27 cellular contexts compared by ENCODE assay signal in the genomic region with DNA sequence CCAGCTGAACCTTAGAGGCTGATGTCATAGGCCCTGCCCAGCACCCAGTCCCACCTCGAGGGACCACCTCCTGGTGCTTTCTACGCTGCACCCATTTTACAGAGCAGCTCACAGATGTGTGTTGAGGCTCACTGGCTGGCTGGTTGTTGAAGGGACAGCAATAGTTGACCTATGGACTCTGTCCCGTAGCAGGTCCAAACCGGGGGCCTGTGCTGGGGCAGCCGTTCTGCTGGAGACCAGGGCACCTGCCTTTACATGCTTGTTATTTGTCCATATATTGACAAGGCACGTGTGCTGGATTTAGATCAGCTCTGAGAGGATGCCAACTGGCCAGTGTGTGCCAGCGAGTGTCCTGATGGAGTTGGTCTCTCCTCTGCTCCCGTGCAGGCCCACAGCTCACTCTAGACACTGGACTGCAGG. TPM values are rescaled to one million over a fixed set of nuclear protein-coding genes. Genes with fewer than 3 reads are reported as not detected.
DNase-seq lines count a peak whose midpoint lies in the region; ATAC-seq and TF ChIP-seq lines count a peak whose summit lies in the region.
"Had no signal": no experiment of that assay in that cellular context is flagged by ENCODE, and none has a peak within 500 bp of the region (broad histone marks: within the 10 kb centered on the region; RNA-seq: fewer than 3 reads in every experiment).

No MANE protein-coding gene starts in this region.

- no peak for TF ChIP-seq POLR2A in vagina (IDR thresholded peaks at IDR 0.05)

- H3K4me1 ChIP-seq in liver (ENCODE audit: control insufficient read depth in 4 of 4, insufficient read depth in 4 of 4, low read length in 3 of 4) (peaks cover 5 to 15% (median 10%) of the 10 kb centered on the region in 4 donors), vagina (no peaks in the 10 kb centered on the region)
- H3K4me1 ChIP-seq: neural progenitor cell had no signal

- POLR2A ChIA-PET in activated B cell treated with CpG ODN at 0.5 μM for 24 hours (lab: Charles Lee) = interaction anchor here (3.3 kb wide), 1 partner anchor 49 kb away, joined by 56 read pairs; no protein-coding TSS in a partner anchor

- H3K36me3 Mint-ChIP-seq in activated T-cell treated with anti-CD3 and anti-CD28 coated beads, Interleukin-2, amount 50 U/mL, for 24 hours (ENCODE audit: low read depth) = peaks cover 97% of the 10 kb centered on the region
- H3K36me3 Mint-ChIP-seq in activated B cell treated with CpG ODN at 0.5 μM for 24 hours (ENCODE audit: low read depth) = peaks cover 89% of the 10 kb centered on the region

- no peak overlapping the region for H3K27ac ChIP-seq in liver (ENCODE audit: low read depth in 1 of 2, low read length in 2 of 2)
- H3K27ac ChIP-seq in temporal lobe (ENCODE audit: low read depth, low read length) = peak overlapping the region; percentile 14
- peak overlapping the region in 14 of 59 donors; percentile 3 to 53 (median 18) for H3K27ac ChIP-seq in dorsolateral prefrontal cortex
- H3K27ac ChIP-seq in vagina = no peak overlapping the region
- H3K27ac ChIP-seq: coronary artery, neural progenitor cell, parathyroid adenoma, SK-N-MC, thoracic aorta had no signal

- no peaks in the 10 kb centered on the region for H3K27me3 Mint-ChIP-seq in activated T-cell treated with anti-CD3 and anti-CD28 coated beads, Interleukin-2, amount 50 U/mL, for 24 hours
- H3K27me3 Mint-ChIP-seq in activated B cell treated with CpG ODN at 0.5 μM for 24 hours = no peaks in the 10 kb centered on the region
- H3K27me3 Mint-ChIP-seq: CD8-positive, alpha-beta memory T cell; effector memory CD8-positive, alpha-beta T cell had no signal

- intact Hi-C loops in activated B cell treated with CpG ODN at 0.5 μM for 24 hours (cut with micrococcal nuclease) (loop anchor here (2.0 kb wide), 4 partner anchors 25 to 265 kb away; partner anchors contain the start of genes GRK4, NOP14, RNF4 and TNIP2), dorsolateral prefrontal cortex (cut with DNase I) (no loop called here), vagina (cut with DNase I) (no loop called here)

- H3K27ac Mint-ChIP-seq in activated T-cell treated with anti-CD3 and anti-CD28 coated beads, Interleukin-2, amount 50 U/mL, for 24 hours = peak overlapping the region; percentile 59
- peak overlapping the region; percentile 96 for H3K27ac Mint-ChIP-seq in activated B cell treated with CpG ODN at 0.5 μM for 24 hours
- H3K27ac Mint-ChIP-seq: activated naive CD4-positive, alpha-beta T cell treated with anti-CD3 and anti-CD28 coated beads for 36 hours; activated T-cell treated with anti-CD3 and anti-CD28 coated beads, Interleukin-2, amount 50 U/mL, for 72 hours; neural progenitor cell had no signal

- CTCF ChIA-PET in activated B cell treated with CpG ODN at 0.5 μM for 24 hours (lab: Charles Lee) = interaction anchor here (0.6 to 2.5 kb wide), 2 partner anchors 66 to 478 kb away, joined by 3 to 8 read pairs; no protein-coding TSS in a partner anchor

- no peak overlapping the region for H3K4me3 ChIP-seq in liver (ENCODE audit: low read depth in 1 of 3, low read length in 3 of 3)
- no peak overlapping the region for H3K4me3 ChIP-seq in dorsolateral prefrontal cortex
- no peak overlapping the region for H3K4me3 ChIP-seq in vagina
- H3K4me3 ChIP-seq: coronary artery, MG63, neural progenitor cell, SK-N-MC, spleen, thoracic aorta had no signal

- DNase-seq in activated T-cell treated with anti-CD3 and anti-CD28 coated beads, Interleukin-2, amount 50 U/mL, for 24 hours = no peak
- DNase-seq in activated T-cell treated with anti-CD3 and anti-CD28 coated beads, Interleukin-2, amount 50 U/mL, for 1 hour = no peak
- DNase-seq in activated B cell treated with CpG ODN at 0.5 μM for 24 hours (no peak), dorsolateral prefrontal cortex (no peak), vagina (ENCODE audit: extremely low spot score in 2 of 2) (no peak)
- DNase-seq: activated naive CD4-positive, alpha-beta T cell treated with anti-CD3 and anti-CD28 coated beads for 36 hours; activated T-cell treated with anti-CD3 and anti-CD28 coated beads, Interleukin-2, amount 50 U/mL, for 72 hours; AML-193; CD8-positive, alpha-beta memory T cell; effector memory CD8-positive, alpha-beta T cell; erythroblast; MG63; NCI-H1436; NCI-H345; NCI-H748 treated with DMSO at 0.1 percent for 48 hours; RPMI8226; spleen; stimulated activated CD4-positive, alpha-beta T cell treated with anti-CD3 and anti-CD28 coated beads, Interleukin-2, amount 100 ng/mL, for 48 hours; T-helper 2 cell had no signal

- H3K4me3 Mint-ChIP-seq in activated T-cell treated with anti-CD3 and anti-CD28 coated beads, Interleukin-2, amount 50 U/mL, for 24 hours = no peak overlapping the region
- H3K4me3 Mint-ChIP-seq in activated B cell treated with CpG ODN at 0.5 μM for 24 hours = no peak overlapping the region
- H3K4me3 Mint-ChIP-seq: activated naive CD4-positive, alpha-beta T cell treated with anti-CD3 and anti-CD28 coated beads for 36 hours; activated T-cell treated with anti-CD3 and anti-CD28 coated beads, Interleukin-2, amount 50 U/mL, for 72 hours; CD8-positive, alpha-beta memory T cell; effector memory CD8-positive, alpha-beta T cell; neural progenitor cell had no signal

- H3K27me3 ChIP-seq in liver (ENCODE audit: control insufficient read depth in 4 of 4, insufficient read depth in 4 of 4, low read length in 3 of 4) (no peaks in the 10 kb centered on the region), dorsolateral prefrontal cortex (no peaks in the 10 kb centered on the region), vagina (no peaks in the 10 kb centered on the region)
- H3K27me3 ChIP-seq: MG63, neural progenitor cell, spleen had no signal

- TF ChIP-seq CTCF in activated B cell treated with CpG ODN at 0.5 μM for 24 hours (IDR thresholded peaks at IDR 0.05) (no peak), liver (IDR thresholded peaks at IDR 0.05; ENCODE audit: low read depth, low read length, missing input control) (no peak), dorsolateral prefrontal cortex (IDR thresholded peaks at IDR 0.05 in 54 of 56, conservative IDR thresholded peaks at IDR 0.05 in 2 of 56; ENCODE audit: low read depth in 1 of 56, partially characterized antibody in 56 of 56) (no peak), vagina (IDR thresholded peaks at IDR 0.05) (no peak)

- peaks cover 9 to 65% (median 48%) of the 10 kb centered on the region in 4 donors for H3K36me3 ChIP-seq in liver (ENCODE audit: control insufficient read depth in 4 of 4, insufficient read depth in 3 of 4, low read depth in 1 of 4, low read length in 3 of 4)
- peaks cover 0 to 88% of the 10 kb centered on the region in 2 donors for H3K36me3 ChIP-seq in vagina

- peak; percentile 23 to 54 for TF ChIP-seq RAD21 in liver (IDR thresholded peaks at IDR 0.05)

- H3K9ac ChIP-seq in liver (ENCODE audit: low read depth in 1 of 2, low read length in 2 of 2) = no peak overlapping the region
- H3K9ac ChIP-seq: neural progenitor cell, parathyroid adenoma had no signal

- H3K9me3 Mint-ChIP-seq in activated T-cell treated with anti-CD3 and anti-CD28 coated beads, Interleukin-2, amount 50 U/mL, for 24 hours = no peaks in the 10 kb centered on the region
- no peaks in the 10 kb centered on the region for H3K9me3 Mint-ChIP-seq in activated B cell treated with CpG ODN at 0.5 μM for 24 hours
- H3K9me3 Mint-ChIP-seq: activated naive CD4-positive, alpha-beta T cell treated with anti-CD3 and anti-CD28 coated beads for 36 hours; activated T-cell treated with anti-CD3 and anti-CD28 coated beads, Interleukin-2, amount 50 U/mL, for 72 hours; CD8-positive, alpha-beta memory T cell; effector memory CD8-positive, alpha-beta T cell; neural progenitor cell had no signal

- no peak for ATAC-seq in activated B cell treated with CpG ODN at 0.5 μM for 24 hours (ENCODE audit: low read depth)
- ATAC-seq in GM19395 (IDR thresholded peaks at IDR 0.05; ENCODE audit: unreplicated experiment) = no peak
- ATAC-seq: activated T-cell treated with anti-CD3 and anti-CD28 coated beads, Interleukin-2, amount 50 U/mL, for 72 hours; effector memory CD8-positive, alpha-beta T cell had no signal

- WGBS in liver = 47% methylated on average over 8 of the region's 8 CpGs

- H3K9me3 ChIP-seq in liver (ENCODE audit: control insufficient read depth in 4 of 4, low read length in 3 of 4) = no peaks in the 10 kb centered on the region
- no peaks in the 10 kb centered on the region for H3K9me3 ChIP-seq in vagina
- H3K9me3 ChIP-seq: MG63, spleen, thoracic aorta had no signal

- peaks cover 10% of the 10 kb centered on the region for H3K4me1 Mint-ChIP-seq in activated T-cell treated with anti-CD3 and anti-CD28 coated beads, Interleukin-2, amount 50 U/mL, for 24 hours (ENCODE audit: low read depth)
- peaks cover 60% of the 10 kb centered on the region for H3K4me1 Mint-ChIP-seq in activated B cell treated with CpG ODN at 0.5 μM for 24 hours
- H3K4me1 Mint-ChIP-seq: CD8-positive, alpha-beta memory T cell; neural progenitor cell had no signal

TF ChIP-seq in liver, 16 proteins besides CTCF, POLR2A, EP300 and RAD21 (continues in another document):
- peak in 1 of 2 donors; percentile 27 for TF ChIP-seq JUND (IDR thresholded peaks at IDR 0.05)
- no peak for TF ChIP-seq GABPA (IDR thresholded peaks at IDR 0.05 in 1 of 2, conservative IDR thresholded peaks at IDR 0.05 in 1 of 2)
- TF ChIP-seq, protein P1, sequence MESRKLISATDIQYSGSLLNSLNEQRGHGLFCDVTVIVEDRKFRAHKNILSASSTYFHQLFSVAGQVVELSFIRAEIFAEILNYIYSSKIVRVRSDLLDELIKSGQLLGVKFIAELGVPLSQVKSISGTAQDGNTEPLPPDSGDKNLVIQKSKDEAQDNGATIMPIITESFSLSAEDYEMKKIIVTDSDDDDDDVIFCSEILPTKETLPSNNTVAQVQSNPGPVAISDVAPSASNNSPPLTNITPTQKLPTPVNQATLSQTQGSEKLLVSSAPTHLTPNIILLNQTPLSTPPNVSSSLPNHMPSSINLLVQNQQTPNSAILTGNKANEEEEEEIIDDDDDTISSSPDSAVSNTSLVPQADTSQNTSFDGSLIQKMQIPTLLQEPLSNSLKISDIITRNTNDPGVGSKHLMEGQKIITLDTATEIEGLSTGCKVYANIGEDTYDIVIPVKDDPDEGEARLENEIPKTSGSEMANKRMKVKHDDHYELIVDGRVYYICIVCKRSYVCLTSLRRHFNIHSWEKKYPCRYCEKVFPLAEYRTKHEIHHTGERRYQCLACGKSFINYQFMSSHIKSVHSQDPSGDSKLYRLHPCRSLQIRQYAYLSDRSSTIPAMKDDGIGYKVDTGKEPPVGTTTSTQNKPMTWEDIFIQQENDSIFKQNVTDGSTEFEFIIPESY (IDR thresholded peaks at IDR 0.05) = no peak
- TF ChIP-seq EGR1 (IDR thresholded peaks at IDR 0.05; ENCODE audit: low read depth in 2 of 2) = peak in 1 of 2 donors; percentile 25
- peak; percentile 97 for TF ChIP-seq SP1 (IDR thresholded peaks at IDR 0.05)
- TF ChIP-seq NR2F2 (IDR thresholded peaks at IDR 0.05) = peak; percentile 77
- TF ChIP-seq HNF4G (IDR thresholded peaks at IDR 0.05) = peak; percentile 97

RNA-seq across cellular contexts. Expression of gene TNIP2, which starts 58.1 kb away (rescaled TPM):
- 79.1 and 83.2 TPM in 2 replicates for total RNA-seq in activated B cell treated with CpG ODN at 0.5 μM for 24 hours
- 10 to 100 TPM; 10.5 to 20.7 TPM for total RNA-seq in liver
- 10 to 100 TPM; 11.8 to 15.1 TPM for polyA plus RNA-seq in liver
- 3.9 TPM for total RNA-seq in temporal lobe
- total RNA-seq in dorsolateral prefrontal cortex = 10 to 100 TPM in 94 of 120 experiments, 1 to 10 TPM in 26; 4.8 to 32.4 (median 12.7) TPM
- total RNA-seq in vagina = 57.0 TPM
